Comparison of ENCODE assay signal across 24 cellular contexts in genomic region chr2:65022189-65022588, GRCh38.
"Had no signal": no experiment of that assay in that cellular context is flagged by ENCODE, and none has a peak within 500 bp of the region (broad histone marks: within the 10 kb centered on the region; RNA-seq: fewer than 3 reads in every experiment).

No MANE protein-coding gene starts in this region.

- DNase-seq: activated CD4-positive, alpha-beta T cell treated with anti-CD3 and anti-CD28 coated beads for 4 hours; activated CD8-positive, alpha-beta memory T cell treated with anti-CD3 and anti-CD28 coated beads, Interleukin-2, amount 50 U/mL, for 4 hours; activated CD8-positive, alpha-beta T cell treated with anti-CD3 and anti-CD28 coated beads for 36 hours; activated naive CD4-positive, alpha-beta T cell; activated T-cell treated with anti-CD3 and anti-CD28 coated beads, Interleukin-2, amount 50 U/mL, for 72 hours; amniotic stem cell; body of pancreas; central memory CD4-positive, alpha-beta T cell; MG63; MV-4-11; NCI-H1092 treated with DMSO at 0.1 percent for 48 hours; NCI-H1417 treated with DMSO at 0.1 percent for 48 hours; NCI-H1694; NCI-H2029; NCI-H2107; NCI-H510A; NCI-H526 treated with DMSO at 0.1 percent for 48 hours; NCI-H82; SIG-M5; SW 1271 had no signal

- H3K4me3 Mint-ChIP-seq: activated CD8-positive, alpha-beta T cell treated with anti-CD3 and anti-CD28 coated beads for 36 hours; activated naive CD4-positive, alpha-beta T cell treated with anti-CD3 and anti-CD28 coated beads, Interleukin-2, amount 50 U/mL, for 24 hours; activated T-cell treated with anti-CD3 and anti-CD28 coated beads, Interleukin-2, amount 50 U/mL, for 72 hours had no signal

- H3K4me1 ChIP-seq: ascending aorta, body of pancreas had no signal

- H3K27ac Mint-ChIP-seq: activated CD8-positive, alpha-beta T cell treated with anti-CD3 and anti-CD28 coated beads for 36 hours; activated naive CD4-positive, alpha-beta T cell treated with anti-CD3 and anti-CD28 coated beads, Interleukin-2, amount 50 U/mL, for 24 hours; activated T-cell treated with anti-CD3 and anti-CD28 coated beads, Interleukin-2, amount 50 U/mL, for 72 hours had no signal

- H3K9me3 ChIP-seq: ascending aorta, body of pancreas, MG63 had no signal

- H3K27me3 Mint-ChIP-seq: activated CD8-positive, alpha-beta T cell treated with anti-CD3 and anti-CD28 coated beads for 36 hours; activated naive CD4-positive, alpha-beta T cell treated with anti-CD3 and anti-CD28 coated beads, Interleukin-2, amount 50 U/mL, for 24 hours had no signal

- ATAC-seq: activated CD4-positive, CD25-positive, alpha-beta regulatory T cell treated with anti-CD3 and anti-CD28 coated beads, Interleukin-2, amount 50 U/mL, for 24 hours; activated CD8-positive, alpha-beta T cell treated with anti-CD3 and anti-CD28 coated beads for 36 hours; activated T-cell treated with anti-CD3 and anti-CD28 coated beads, Interleukin-2, amount 50 U/mL, for 72 hours; body of pancreas had no signal

- H3K27me3 ChIP-seq: ascending aorta, body of pancreas, MG63 had no signal

- H3K4me3 ChIP-seq: ascending aorta, body of pancreas, MG63, SK-N-MC had no signal

- H3K9me3 Mint-ChIP-seq: activated CD8-positive, alpha-beta T cell treated with anti-CD3 and anti-CD28 coated beads for 36 hours; activated naive CD4-positive, alpha-beta T cell treated with anti-CD3 and anti-CD28 coated beads, Interleukin-2, amount 50 U/mL, for 24 hours; activated T-cell treated with anti-CD3 and anti-CD28 coated beads, Interleukin-2, amount 50 U/mL, for 72 hours had no signal

- H3K27ac ChIP-seq: ascending aorta, body of pancreas, SK-N-MC had no signal
